In genomic region chrX:101097546-101098453, GRCh38 we compare ENCODE assay signal across 8 cellular contexts. TPM values are rescaled to one million over a fixed set of nuclear protein-coding genes. Genes with fewer than 3 reads are reported as not detected.
DNase-seq lines count a peak whose midpoint lies in the region; ATAC-seq, FAIRE-seq and TF ChIP-seq lines count a peak whose summit lies in the region.

TSS of gene CENPI (plus strand) at chrX:101098204. CDS start at chrX:101101071, 2,867 bp downstream.

- H3K4me3 Mint-ChIP-seq in Caco-2 (ENCODE audit: unreplicated experiment), result peak within 1 kb of the TSS; percentile 86
- H3K4me3 Mint-ChIP-seq in effector memory CD8-positive, alpha-beta T cell, result peak within 1 kb of the TSS; percentile 75 to 77

- POLR2A ChIA-PET in Caco-2 (lab: Charles Lee), result interaction anchor here (0.8 to 1.2 kb wide), 3 partner anchors 32 to 223 kb away, joined by 3 to 7 read pairs (median 5); partner anchors contain the start of genes NOX1 and XKRX

- TF ChIP-seq CTCF in Caco-2 (IDR thresholded peaks at IDR 0.05; ENCODE audit: insufficient read depth in 1 of 2, low read depth in 1 of 2, low read length in 1 of 2, severe bottlenecking in 1 of 2, unreplicated experiment in 1 of 2), result no peak

- no TSS peak for BruUV-seq in Caco-2 (replicated peaks; lab: Mats Ljungman, UMichigan)

- CTCF ChIA-PET in Caco-2 (lab: Charles Lee), result interaction anchor here (0.5 to 1.2 kb wide), 2 partner anchors 11 to 169 kb away, joined by 3 to 4 read pairs; partner anchors contain the start of gene XKRX

- H3K4me1 Mint-ChIP-seq in Caco-2 (ENCODE audit: low read depth, unreplicated experiment), result peaks cover 17% of the 10 kb centered on the region
- peaks cover 7 to 8% of the 10 kb centered on the region in 2 donors for H3K4me1 Mint-ChIP-seq in effector memory CD8-positive, alpha-beta T cell (ENCODE audit: low read depth in 2 of 2)

- H3K36me3 ChIP-seq in Caco-2 (ENCODE audit: control insufficient read depth, insufficient read depth, low read length), result no peaks in the 10 kb centered on the region

- peak; percentile 100 for ATAC-seq in GM21381 (IDR thresholded peaks at IDR 0.05; ENCODE audit: unreplicated experiment)
- ATAC-seq in effector memory CD8-positive, alpha-beta T cell (replicated peaks), result peak; percentile 99

- H3K27me3 Mint-ChIP-seq in Caco-2 (ENCODE audit: insufficient read depth, unreplicated experiment), result no peaks in the 10 kb centered on the region
- no peaks in the 10 kb centered on the region for H3K27me3 Mint-ChIP-seq in effector memory CD8-positive, alpha-beta T cell

- no peaks in the 10 kb centered on the region for H3K9me3 ChIP-seq in Caco-2

- no peaks in the 10 kb centered on the region for H3K27me3 ChIP-seq in Caco-2 (replicated peaks; ENCODE audit: control insufficient read depth, insufficient read depth, low read length)

- no peak for FAIRE-seq in HTR-8/SVneo (lab: Jason Lieb, UNC)

- peaks cover 14% of the 10 kb centered on the region for H3K36me3 Mint-ChIP-seq in Caco-2 (ENCODE audit: insufficient read depth, unreplicated experiment)
- H3K36me3 Mint-ChIP-seq in effector memory CD8-positive, alpha-beta T cell (ENCODE audit: insufficient read depth), result peaks cover 4% of the 10 kb centered on the region

- DNase-seq in Caco-2 (peak; percentile 94 to 95), HTR-8/SVneo (ENCODE audit: insufficient read length, low spot score) (peak; percentile 75), NOMO-1 treated with DMSO at 0.1 percent for 48 hours (lab: John Stamatoyannopoulos, UW; ENCODE audit: unreplicated experiment) (peak; percentile 92), lung microvascular endothelial cell (ENCODE audit: low read depth in 2 of 2) (peak; percentile 95 to 96)
- peak; percentile 86 to 88 for DNase-seq in activated CD8-positive, alpha-beta memory T cell treated with anti-CD3 and anti-CD28 coated beads for 4 hours (ENCODE audit: low read depth in 2 of 2)
- DNase-seq in effector memory CD8-positive, alpha-beta T cell, result peak; percentile 88 to 91 (median 90)
- peak; percentile 68 to 88 (median 85) for DNase-seq in stimulated activated CD4-positive, alpha-beta T cell treated with anti-CD3 and anti-CD28 coated beads, TNF-alpha, amount 100 ng/mL, for 4 hours (ENCODE audit: low read depth in 3 of 3)

- intact Hi-C loops in Caco-2 (cut with micrococcal nuclease; ENCODE audit: unreplicated experiment), result loop anchor here (1.0 to 10.0 kb wide), 4 partner anchors 47 to 203 kb away; no protein-coding TSS in a partner anchor

- no peaks in the 10 kb centered on the region for H3K4me1 ChIP-seq in Caco-2

- no peaks in the 10 kb centered on the region for H3K9me3 Mint-ChIP-seq in Caco-2 (ENCODE audit: unreplicated experiment)
- H3K9me3 Mint-ChIP-seq in effector memory CD8-positive, alpha-beta T cell, result no peaks in the 10 kb centered on the region

- H3K4me3 ChIP-seq in Caco-2 (ENCODE audit: low read depth, low read length), result peak within 1 kb of the TSS; percentile 63

- peak within 1 kb of the TSS; percentile 82 for H3K27ac Mint-ChIP-seq in Caco-2 (ENCODE audit: unreplicated experiment)
- peak within 1 kb of the TSS; percentile 84 to 91 for H3K27ac Mint-ChIP-seq in effector memory CD8-positive, alpha-beta T cell

RNA-seq across cellular contexts. Expression of gene CENPI, which starts in this region (rescaled TPM):
- total RNA-seq in Caco-2 (2022), result 19.8 and 21.1 TPM in 2 replicates
- 4.2 and 10.9 TPM in 2 replicates for total RNA-seq in lung microvascular endothelial cell

Comparison
In these comparisons a context has a peak if more than half of its experiments do, and no peak if none do; other contexts are left out.
1. Peak in every context shown above with its lines: DNase-seq, ATAC-seq and H3K4me3 ChIP-seq.